1 cellular context compared by ENCODE assay signal in genomic region chr14:21026988-21027315, GRCh38.
TF ChIP-seq lines count a peak whose summit lies in the region.

No MANE protein-coding gene starts in this region.

TF ChIP-seq in H1, 55 proteins besides CTCF, POLR2A, EP300 and RAD21:
- TF ChIP-seq JUN (IDR thresholded peaks at IDR 0.05; ENCODE audit: low read depth, low read length), result no peak
- TF ChIP-seq CREB1 (IDR thresholded peaks at IDR 0.05), result no peak
- no peak for TF ChIP-seq RXRA (IDR thresholded peaks at IDR 0.05; ENCODE audit: insufficient read depth, low read depth, low read length)
- TF ChIP-seq RNF2 (IDR thresholded peaks at IDR 0.05; ENCODE audit: borderline replicate concordance, low read depth, low read length, missing control alignments, poor library complexity, severe bottlenecking), result no peak
- TF ChIP-seq BACH1 (IDR thresholded peaks at IDR 0.05; ENCODE audit: low read length), result no peak
